In genomic region chr3:197001106-197001971, GRCh38 we compare ENCODE assay signal across 11 cellular contexts. TPM values are rescaled to one million over a fixed set of nuclear protein-coding genes. Genes with fewer than 3 reads are reported as not detected.
A peak's percentile ranks its signal among the peaks of the same experiment; 100 is the strongest.
DNase-seq lines count a peak whose midpoint lies in the region; ATAC-seq, FAIRE-seq and TF ChIP-seq lines count a peak whose summit lies in the region.
"Had no signal": no experiment of that assay in that cellular context is flagged by ENCODE, and none has a peak within 500 bp of the region (broad histone marks: within the 10 kb centered on the region; RNA-seq: fewer than 3 reads in every experiment).

No MANE protein-coding gene starts in this region.

- H3K9me3 Mint-ChIP-seq in astrocyte (ENCODE audit: unreplicated experiment): peaks cover 5% of the 10 kb centered on the region
- H3K9me3 Mint-ChIP-seq in naive thymus-derived CD4-positive, alpha-beta T cell: peaks cover 0 to 3% (median 0%) of the 10 kb centered on the region in 11 donors

- FAIRE-seq in astrocyte (lab: Jason Lieb, UNC): no peak

- H3K4me3 Mint-ChIP-seq in astrocyte (ENCODE audit: unreplicated experiment): peak overlapping the region; percentile 76
- H3K4me3 Mint-ChIP-seq in naive thymus-derived CD4-positive, alpha-beta T cell: peak overlapping the region; percentile 59 to 90 (median 82)

- no peak overlapping the region for H3K4me3 ChIP-seq in BLaER1
- H3K4me3 ChIP-seq in astrocyte (ENCODE audit: insufficient read depth, low read depth, low read length): no peak overlapping the region
- H3K4me3 ChIP-seq in naive thymus-derived CD4-positive, alpha-beta T cell (ENCODE audit: low read length): no peak overlapping the region

- peak overlapping the region; percentile 84; the same call in 1 of the 2 replicates for H3K27ac ChIP-seq in BLaER1
- no peak overlapping the region for H3K27ac ChIP-seq in astrocyte (ENCODE audit: low read depth, low read length)
- no peak overlapping the region for H3K27ac ChIP-seq in naive thymus-derived CD4-positive, alpha-beta T cell (ENCODE audit: low read depth, low read length)

- POLR2A ChIA-PET in naive thymus-derived CD4-positive, alpha-beta T cell (lab: Charles Lee): no interaction called here

- H2AFZ ChIP-seq in astrocyte (ENCODE audit: low read depth, low read length): peak overlapping the region; percentile 69

- peak; percentile 75 for DNase-seq in G401 (ENCODE audit: low spot score)
- no peak for DNase-seq in astrocyte (ENCODE audit: low read depth)
- DNase-seq in naive thymus-derived CD4-positive, alpha-beta T cell: no peak
- DNase-seq in RPMI8226: no peak
- DNase-seq in stimulated activated naive CD4-positive, alpha-beta T cell (lab: John Stamatoyannopoulos, UW): no peak
- no peak for DNase-seq in HUDEP-2 (lab: John Stamatoyannopoulos, UW; ENCODE audit: unreplicated experiment in 76 of 76)
- no peak for DNase-seq in activated CD4-positive, alpha-beta T cell treated with anti-CD3 and anti-CD28 coated beads for 4 hours
- DNase-seq: cortex of kidney, GDM1 had no signal

- no peak overlapping the region for H3K27ac Mint-ChIP-seq in astrocyte (ENCODE audit: unreplicated experiment)
- peak overlapping the region; percentile 43 to 92 (median 81) for H3K27ac Mint-ChIP-seq in naive thymus-derived CD4-positive, alpha-beta T cell

- H3K36me3 Mint-ChIP-seq in astrocyte (ENCODE audit: low read depth, unreplicated experiment): peaks cover 4% of the 10 kb centered on the region
- peaks cover 0 to 1% (median 0%) of the 10 kb centered on the region in 5 donors for H3K36me3 Mint-ChIP-seq in naive thymus-derived CD4-positive, alpha-beta T cell

- H3K9ac ChIP-seq in BLaER1 (no peak overlapping the region), astrocyte (ENCODE audit: low read length) (peak overlapping the region; percentile 68)

- no peaks in the 10 kb centered on the region for H3K9me3 ChIP-seq in BLaER1
- H3K9me3 ChIP-seq in astrocyte (ENCODE audit: insufficient read depth, low read depth, low read length): no peaks in the 10 kb centered on the region
- no peaks in the 10 kb centered on the region for H3K9me3 ChIP-seq in naive thymus-derived CD4-positive, alpha-beta T cell (ENCODE audit: control insufficient read depth in 2 of 3, low read length in 3 of 3)

- H3K27me3 ChIP-seq in BLaER1 (no peaks in the 10 kb centered on the region), astrocyte (ENCODE audit: insufficient read depth, low read length) (no peaks in the 10 kb centered on the region)
- H3K27me3 ChIP-seq in naive thymus-derived CD4-positive, alpha-beta T cell (ENCODE audit: control insufficient read depth in 2 of 2, insufficient read depth in 2 of 2, low read length in 2 of 2): no peaks in the 10 kb centered on the region

- no peak for TF ChIP-seq CTCF in astrocyte (IDR thresholded peaks at IDR 0.05; ENCODE audit: insufficient read depth, low read depth, low read length)

- H3K4me1 ChIP-seq in BLaER1: peaks cover 62% of the 10 kb centered on the region
- H3K4me1 ChIP-seq in astrocyte (ENCODE audit: insufficient read depth, low read length): peaks cover 5% of the 10 kb centered on the region
- peaks cover 8% of the 10 kb centered on the region in 2 donors for H3K4me1 ChIP-seq in naive thymus-derived CD4-positive, alpha-beta T cell (ENCODE audit: control insufficient read depth in 2 of 2, insufficient read depth in 2 of 2, low read length in 2 of 2)

- H3K79me2 ChIP-seq in astrocyte (ENCODE audit: insufficient read depth, low read length): no peaks in the 10 kb centered on the region

- CTCF ChIA-PET in naive thymus-derived CD4-positive, alpha-beta T cell (lab: Charles Lee): interaction anchor here (1.3 kb wide), 1 partner anchor 187 kb away, joined by 3 read pairs; no protein-coding TSS in a partner anchor

- ATAC-seq in naive thymus-derived CD4-positive, alpha-beta T cell: no peak
- ATAC-seq: left colon had no signal

- H3K4me1 Mint-ChIP-seq in astrocyte (ENCODE audit: low read depth, unreplicated experiment): peaks cover 2% of the 10 kb centered on the region
- peaks cover 4 to 19% (median 13%) of the 10 kb centered on the region in 7 donors for H3K4me1 Mint-ChIP-seq in naive thymus-derived CD4-positive, alpha-beta T cell

- peaks cover 10% of the 10 kb centered on the region for H3K36me3 ChIP-seq in BLaER1
- H3K36me3 ChIP-seq in astrocyte (ENCODE audit: insufficient read depth, low read length): no peaks in the 10 kb centered on the region
- H3K36me3 ChIP-seq in naive thymus-derived CD4-positive, alpha-beta T cell (ENCODE audit: control insufficient read depth in 2 of 3, insufficient read depth in 3 of 3, low read length in 3 of 3): no peaks in the 10 kb centered on the region

- no peaks in the 10 kb centered on the region for H4K20me1 ChIP-seq in BLaER1
- no peaks in the 10 kb centered on the region for H4K20me1 ChIP-seq in astrocyte (ENCODE audit: insufficient read depth, low read length)

- intact Hi-C loops in naive thymus-derived CD4-positive, alpha-beta T cell (cut with micrococcal nuclease): no loop called here

- H3K27me3 Mint-ChIP-seq in astrocyte (ENCODE audit: low read depth, unreplicated experiment): peaks cover 27% of the 10 kb centered on the region
- peaks cover 0 to 2% (median 0%) of the 10 kb centered on the region in 5 donors for H3K27me3 Mint-ChIP-seq in naive thymus-derived CD4-positive, alpha-beta T cell

- H3K4me2 ChIP-seq in BLaER1 (peak overlapping the region; percentile 93), astrocyte (ENCODE audit: low read length) (peak overlapping the region; percentile 85)

- in situ Hi-C loops in G401 (cut with HindIII; ENCODE audit: low sequenced_read_pairs): no loop called here

RNA-seq across cellular contexts. Expression of gene MELTF, which starts 28.3 kb away (rescaled TPM):
- 19.3 and 19.7 TPM in 2 replicates for total RNA-seq in G401 (2014; rRNA removed; shearing (Covaris generic))
- total RNA-seq in astrocyte: 24.0 and 31.7 TPM in 2 replicates
- total RNA-seq in naive thymus-derived CD4-positive, alpha-beta T cell: 1 to 10 TPM in 3 of 5 experiments, under 1 TPM in 2; 0.51 to 7.6 (median 2.7) TPM
- under 1 TPM in 1 of 2 donors, not detected in 1; 0.09 TPM for polyA plus RNA-seq in naive thymus-derived CD4-positive, alpha-beta T cell

RNA-seq across cellular contexts. Expression of gene PIGZ, which starts 32.7 kb away (rescaled TPM):
- not detected in 2 replicates for total RNA-seq in G401 (2014; rRNA removed; shearing (Covaris generic))
- total RNA-seq in astrocyte: 0.48 and 0.54 TPM in 2 replicates
- 1 to 10 TPM in 2 of 5 experiments, under 1 TPM in 2, not detected in 1; 0.22 to 2.7 (median 1.6) TPM for total RNA-seq in naive thymus-derived CD4-positive, alpha-beta T cell
- under 1 TPM; 0.20 to 0.65 TPM for polyA plus RNA-seq in naive thymus-derived CD4-positive, alpha-beta T cell

RNA-seq across cellular contexts. Expression of gene NCBP2, which starts 59.0 kb away (rescaled TPM):
- 33.1 and 34.6 TPM in 2 replicates for total RNA-seq in G401 (2014; rRNA removed; shearing (Covaris generic))
- total RNA-seq in astrocyte: 81.8 and 90.6 TPM in 2 replicates
- 10 to 100 TPM; 42.9 to 77.3 (median 67.5) TPM for total RNA-seq in naive thymus-derived CD4-positive, alpha-beta T cell
- 10 to 100 TPM; 74.3 to 96.9 TPM for polyA plus RNA-seq in naive thymus-derived CD4-positive, alpha-beta T cell
